In genomic region chr12:122067966-122068365, GRCh38 we compare ENCODE assay signal across 9 cellular contexts. TPM values are rescaled to one million over a fixed set of nuclear protein-coding genes. Genes with fewer than 3 reads are reported as not detected.
DNase-seq lines count a peak whose midpoint lies in the region; ATAC-seq and TF ChIP-seq lines count a peak whose summit lies in the region.
"Had no signal": no experiment of that assay in that cellular context is flagged by ENCODE, and none has a peak within 500 bp of the region (broad histone marks: within the 10 kb centered on the region; RNA-seq: fewer than 3 reads in every experiment).

No MANE protein-coding gene starts in this region.

- H3K27me3 ChIP-seq in mesenchymal stem cell (ENCODE audit: control insufficient read depth in 1 of 2, insufficient read depth in 1 of 2, low read length in 2 of 2), result no peaks in the 10 kb centered on the region

- no peak overlapping the region for H4K91ac ChIP-seq in mesenchymal stem cell (ENCODE audit: low read length)

- H3K36me3 ChIP-seq in mesenchymal stem cell (ENCODE audit: control insufficient read depth in 1 of 2, insufficient read depth in 2 of 2, low read depth in 1 of 2, low read length in 2 of 2), result peaks cover 0 to 4% of the 10 kb centered on the region in 2 experiments

- ATAC-seq in GM19025 (IDR thresholded peaks at IDR 0.05; ENCODE audit: low read depth, unreplicated experiment) (peak; percentile 88), HG03135 (IDR thresholded peaks at IDR 0.05; ENCODE audit: unreplicated experiment) (peak; percentile 88)

- H3K4me2 ChIP-seq in mesenchymal stem cell (ENCODE audit: low read length, poor library complexity, severe bottlenecking), result no peak overlapping the region

- H2BK120ac ChIP-seq in mesenchymal stem cell (ENCODE audit: low read depth, low read length), result no peak overlapping the region

- no peak overlapping the region for H2BK12ac ChIP-seq in mesenchymal stem cell (ENCODE audit: low read length in 2 of 2)

- peaks cover 7% of the 10 kb centered on the region for H3K79me1 ChIP-seq in mesenchymal stem cell (replicated peaks; ENCODE audit: low read length, poor library complexity, severe bottlenecking)

- H3K18ac ChIP-seq in mesenchymal stem cell (ENCODE audit: low read depth in 1 of 2, low read length in 2 of 2), result peak overlapping the region in 1 of 2 experiments; percentile 46

- DNase-seq in activated CD8-positive, alpha-beta memory T cell treated with anti-CD3 and anti-CD28 coated beads, Interleukin-2, amount 50 U/mL, for 4 hours, result peak; percentile 34
- DNase-seq in mesenchymal stem cell (peak; percentile 75), hippocampal formation (lab: John Stamatoyannopoulos, UW) (no peak), pons (ENCODE audit: low spot score) (no peak), amygdala (lab: John Stamatoyannopoulos, UW) (no peak)

- H4K8ac ChIP-seq in mesenchymal stem cell (ENCODE audit: low read length), result no peak overlapping the region

- H2AK5ac ChIP-seq in mesenchymal stem cell (ENCODE audit: low read length, severe bottlenecking), result no peak overlapping the region

- no peak overlapping the region for H3K4ac ChIP-seq in mesenchymal stem cell (ENCODE audit: low read depth in 1 of 2, low read length in 2 of 2)

- H2BK15ac ChIP-seq in mesenchymal stem cell (ENCODE audit: low read depth, poor library complexity, severe bottlenecking), result peak overlapping the region; percentile 44

- H3K9me3 ChIP-seq in mesenchymal stem cell (ENCODE audit: control insufficient read depth, low read length), result no peaks in the 10 kb centered on the region

- no peak overlapping the region for H3K14ac ChIP-seq in mesenchymal stem cell (ENCODE audit: low read length in 2 of 2)

- H3K9ac ChIP-seq in mesenchymal stem cell (ENCODE audit: low read length), result no peak overlapping the region

- H3K4me1 ChIP-seq in mesenchymal stem cell (ENCODE audit: control insufficient read depth, insufficient read depth, low read depth, low read length), result peaks cover 38% of the 10 kb centered on the region

- no peak overlapping the region for H3K23ac ChIP-seq in mesenchymal stem cell (ENCODE audit: low read length in 2 of 2)

- H3K4me3 ChIP-seq in mesenchymal stem cell (ENCODE audit: insufficient read depth in 1 of 2, low read depth in 1 of 2, low read length in 2 of 2), result no peak overlapping the region
- H3K4me3 ChIP-seq: skin epidermis had no signal

- H2AFZ ChIP-seq in mesenchymal stem cell (ENCODE audit: low read depth, low read length), result no peak overlapping the region

- 46% methylated on average over 13 of the region's 13 CpGs for WGBS in mesenchymal stem cell

- no peak for TF ChIP-seq CTCF in 22Rv1 (IDR thresholded peaks at IDR 0.05)

- H3K27ac ChIP-seq in 22Rv1, result peak overlapping the region; percentile 17; the same call in 1 of the 2 replicates
- H3K27ac ChIP-seq in mesenchymal stem cell (ENCODE audit: low read length, poor library complexity, severe bottlenecking), result no peak overlapping the region

- H2BK5ac ChIP-seq in mesenchymal stem cell (ENCODE audit: low read depth, low read length, poor library complexity, severe bottlenecking), result no peak overlapping the region

RNA-seq across cellular contexts. Expression of gene MLXIP, which starts 10.6 kb away (rescaled TPM):
- polyA plus RNA-seq in mesenchymal stem cell (2013, experiment 1 of 2), result 61.2 TPM
- polyA plus RNA-seq in mesenchymal stem cell (2013, experiment 2 of 2), result 58.9 TPM

RNA-seq across cellular contexts. Expression of gene BCL7A, which starts 46.3 kb away (rescaled TPM):
- 6.3 TPM for polyA plus RNA-seq in mesenchymal stem cell (2013, experiment 1 of 2)
- 5.9 TPM for polyA plus RNA-seq in mesenchymal stem cell (2013, experiment 2 of 2)

Comparison
In these comparisons a context has a peak if more than half of its experiments do, and no peak if none do; other contexts are left out.
1. DNase-seq: peak in activated CD8-positive, alpha-beta memory T cell treated with anti-CD3 and anti-CD28 coated beads, Interleukin-2, amount 50 U/mL, for 4 hours (single experiment) and mesenchymal stem cell (single experiment); none in hippocampal formation (0 of 2), pons (single experiment) and amygdala (0 of 56).